Comparison of ENCODE assay signal across 8 cellular contexts in genomic region chr3:49723301-49723630, GRCh38. TPM values are rescaled to one million over a fixed set of nuclear protein-coding genes. Genes with fewer than 3 reads are reported as not detected.
DNase-seq lines count a peak whose midpoint lies in the region; ATAC-seq and TF ChIP-seq lines count a peak whose summit lies in the region.

No MANE protein-coding gene starts in this region.

- no peak for TF ChIP-seq POLR2A in esophagus squamous epithelium (IDR thresholded peaks at IDR 0.05)

- 0% methylated on average over 3 to 8 of the region's 20 CpGs for WGBS in esophagus squamous epithelium, 2 donors

- H3K27ac ChIP-seq in esophagus squamous epithelium (peak overlapping the region; percentile 87 to 100 (median 99)), stomach smooth muscle (ENCODE audit: low read length) (peak overlapping the region; percentile 81)

- no peaks in the 10 kb centered on the region for H3K27me3 Mint-ChIP-seq in activated T-cell treated with anti-CD3 and anti-CD28 coated beads, Interleukin-2, amount 50 U/mL, for 4 hours (ENCODE audit: low read depth)
- H3K27me3 Mint-ChIP-seq in natural killer cell (ENCODE audit: low read depth in 2 of 2), result no peaks in the 10 kb centered on the region

- H3K4me3 ChIP-seq in esophagus squamous epithelium (peak overlapping the region; percentile 57 to 100 (median 98)), stomach smooth muscle (ENCODE audit: low read length in 2 of 2) (peak overlapping the region; percentile 91 to 97)

- peak overlapping the region; percentile 88 to 93 for H3K27ac Mint-ChIP-seq in natural killer cell

- TF ChIP-seq CTCF in esophagus squamous epithelium (IDR thresholded peaks at IDR 0.05) (peak in 1 of 6 experiments; percentile 2), natural killer cell (IDR thresholded peaks at IDR 0.05) (no peak)

- H3K9ac ChIP-seq in stomach smooth muscle (ENCODE audit: low read length in 2 of 2), result peak overlapping the region; percentile 90 to 95

- H3K36me3 ChIP-seq in esophagus squamous epithelium (peaks cover 11 to 59% (median 18%) of the 10 kb centered on the region in 3 donors), stomach smooth muscle (ENCODE audit: control insufficient read depth in 2 of 2, insufficient read depth in 2 of 2, low read length in 2 of 2) (peaks cover 16 to 34% of the 10 kb centered on the region in 2 donors)

- peak; percentile 55 for DNase-seq in NCI-H748 (lab: John Stamatoyannopoulos, UW; ENCODE audit: unreplicated experiment)
- DNase-seq in NCI-H748 treated with DMSO at 0.1 percent for 48 hours (lab: John Stamatoyannopoulos, UW), result no peak
- DNase-seq in NCI-H510A treated with DMSO at 0.1 percent for 48 hours (lab: John Stamatoyannopoulos, UW), result peak; percentile 8
- DNase-seq in activated T-cell treated with anti-CD3 and anti-CD28 coated beads, Interleukin-2, amount 50 U/mL, for 4 hours, result peak; percentile 45
- DNase-seq in esophagus squamous epithelium (lab: John Stamatoyannopoulos, UW), result no peak
- DNase-seq in natural killer cell, result no peak

- H3K27me3 ChIP-seq in esophagus squamous epithelium (no peaks in the 10 kb centered on the region), stomach smooth muscle (ENCODE audit: control insufficient read depth in 1 of 2, insufficient read depth in 2 of 2, low read length in 2 of 2) (peaks cover 0 to 3% of the 10 kb centered on the region in 2 donors)

- intact Hi-C loops in esophagus squamous epithelium (cut with DNase I) (no loop called here), natural killer cell (cut with micrococcal nuclease) (no loop called here)

- H3K4me1 ChIP-seq in esophagus squamous epithelium, result peaks cover 31 to 74% (median 33%) of the 10 kb centered on the region in 3 donors
- H3K4me1 ChIP-seq in stomach smooth muscle (ENCODE audit: control insufficient read depth, insufficient read depth, low read length), result peaks cover 39% of the 10 kb centered on the region

- peak overlapping the region; percentile 94 for H3K4me3 Mint-ChIP-seq in activated T-cell treated with anti-CD3 and anti-CD28 coated beads, Interleukin-2, amount 50 U/mL, for 4 hours
- peak overlapping the region; percentile 92 for H3K4me3 Mint-ChIP-seq in natural killer cell

- no peaks in the 10 kb centered on the region for H3K9me3 Mint-ChIP-seq in activated T-cell treated with anti-CD3 and anti-CD28 coated beads, Interleukin-2, amount 50 U/mL, for 4 hours
- no peaks in the 10 kb centered on the region for H3K9me3 Mint-ChIP-seq in natural killer cell

- peaks cover 35% of the 10 kb centered on the region for H3K4me1 Mint-ChIP-seq in activated T-cell treated with anti-CD3 and anti-CD28 coated beads, Interleukin-2, amount 50 U/mL, for 4 hours (ENCODE audit: low read depth)
- peaks cover 34 to 46% of the 10 kb centered on the region in 2 donors for H3K4me1 Mint-ChIP-seq in natural killer cell

- no peaks in the 10 kb centered on the region for H3K9me3 ChIP-seq in esophagus squamous epithelium
- no peaks in the 10 kb centered on the region for H3K9me3 ChIP-seq in stomach smooth muscle (ENCODE audit: control insufficient read depth in 2 of 2, low read length in 2 of 2)

- H3K36me3 Mint-ChIP-seq in activated T-cell treated with anti-CD3 and anti-CD28 coated beads, Interleukin-2, amount 50 U/mL, for 4 hours (ENCODE audit: insufficient read depth), result peaks cover 12% of the 10 kb centered on the region
- H3K36me3 Mint-ChIP-seq in natural killer cell, result no peaks in the 10 kb centered on the region

- ATAC-seq in activated T-cell treated with anti-CD3 and anti-CD28 coated beads, Interleukin-2, amount 50 U/mL, for 4 hours, result peak; percentile 35 to 39
- ATAC-seq in natural killer cell (no peak), HG03139 (IDR thresholded peaks at IDR 0.05; ENCODE audit: unreplicated experiment) (no peak)

RNA-seq across cellular contexts. Expression of gene GMPPB, which starts 0.5 kb away (rescaled TPM):
- 10 to 100 TPM; 67.0 to 71.8 (median 67.4) TPM for total RNA-seq in activated T-cell treated with anti-CD3 and anti-CD28 coated beads, Interleukin-2, amount 50 U/mL, for 4 hours
- 10 to 100 TPM; 17.7 to 49.7 (median 33.8) TPM for total RNA-seq in esophagus squamous epithelium
- 10 to 100 TPM; 24.1 to 28.9 (median 27.5) TPM for total RNA-seq in natural killer cell

RNA-seq across cellular contexts. Expression of gene AMIGO3, which starts 3.8 kb away (rescaled TPM):
- total RNA-seq in activated T-cell treated with anti-CD3 and anti-CD28 coated beads, Interleukin-2, amount 50 U/mL, for 4 hours, result under 1 TPM in 1 of 3 donors, not detected in 2; 0.11 TPM
- 1 to 10 TPM in 2 of 4 donors, not detected in 2; 1.3 to 2.2 TPM for total RNA-seq in esophagus squamous epithelium
- 1 to 10 TPM in 2 of 3 donors, not detected in 1; 1.3 to 1.9 TPM for total RNA-seq in natural killer cell

RNA-seq across cellular contexts. Expression of gene RNF123, which starts 33.9 kb away (rescaled TPM):
- total RNA-seq in activated T-cell treated with anti-CD3 and anti-CD28 coated beads, Interleukin-2, amount 50 U/mL, for 4 hours, result 10 to 100 TPM; 34.0 to 41.4 (median 35.4) TPM
- total RNA-seq in esophagus squamous epithelium (10 to 100 TPM; 14.7 to 21.8 (median 15.8) TPM), natural killer cell (10 to 100 TPM; 48.5 to 58.7 (median 55.6) TPM)

RNA-seq across cellular contexts. Expression of gene MST1, which starts 34.0 kb away (rescaled TPM):
- total RNA-seq in activated T-cell treated with anti-CD3 and anti-CD28 coated beads, Interleukin-2, amount 50 U/mL, for 4 hours, result 1 to 10 TPM; 4.1 to 5.7 (median 4.7) TPM
- 10 to 100 TPM in 1 of 4 donors, 1 to 10 TPM in 3; 2.3 to 12.2 (median 2.7) TPM for total RNA-seq in esophagus squamous epithelium
- total RNA-seq in natural killer cell, result 10 to 100 TPM in 2 of 3 donors, 1 to 10 TPM in 1; 9.5 to 19.1 (median 15.2) TPM

RNA-seq across cellular contexts. Expression of gene APEH, which starts 49.1 kb away (rescaled TPM):
- 100 to 1,000 TPM; 129 to 183 (median 171) TPM for total RNA-seq in activated T-cell treated with anti-CD3 and anti-CD28 coated beads, Interleukin-2, amount 50 U/mL, for 4 hours
- total RNA-seq in esophagus squamous epithelium, result 100 to 1,000 TPM in 1 of 4 donors, 10 to 100 TPM in 3; 60.7 to 102 (median 89.4) TPM
- total RNA-seq in natural killer cell, result 10 to 100 TPM; 62.8 to 95.7 (median 77.5) TPM

Comparison
In these comparisons a context has a peak if more than half of its experiments do, and no peak if none do; other contexts are left out.
1. DNase-seq: peak in NCI-H748 (single experiment), NCI-H510A treated with DMSO at 0.1 percent for 48 hours (single experiment) and activated T-cell treated with anti-CD3 and anti-CD28 coated beads, Interleukin-2, amount 50 U/mL, for 4 hours (single experiment); none in NCI-H748 treated with DMSO at 0.1 percent for 48 hours (single experiment), esophagus squamous epithelium (single experiment) and natural killer cell (single experiment).
2. ATAC-seq: peak in activated T-cell treated with anti-CD3 and anti-CD28 coated beads, Interleukin-2, amount 50 U/mL, for 4 hours (2 of 2); none in natural killer cell (0 of 3) and HG03139 (single experiment).